In the genomic region with DNA sequence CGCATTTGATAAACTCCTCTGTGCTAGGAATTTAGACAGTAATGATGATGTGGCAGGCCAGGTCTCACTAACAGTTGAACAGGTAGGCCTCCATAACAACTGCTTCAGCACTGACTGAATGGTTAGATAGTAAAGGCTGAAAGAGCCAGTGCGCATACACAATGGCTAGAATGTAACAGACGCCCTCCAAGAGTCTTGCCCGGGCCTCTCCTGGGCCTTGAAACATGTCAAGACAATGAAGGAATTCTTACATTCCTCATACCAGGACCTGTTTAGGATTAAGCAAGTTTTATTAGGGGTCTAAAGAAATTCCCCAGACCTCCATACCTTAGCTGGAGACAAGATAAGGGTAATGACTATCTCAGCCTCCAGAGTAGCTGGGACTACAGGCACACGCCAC, we compare ENCODE assay signal across 15 cellular contexts.
"Had no signal": no experiment of that assay in that cellular context is flagged by ENCODE, and none has a peak within 500 bp of the region (broad histone marks: within the 10 kb centered on the region; RNA-seq: fewer than 3 reads in every experiment).

No MANE protein-coding gene starts in this region.

- H3K4me3 Mint-ChIP-seq: activated CD4-positive, alpha-beta T cell treated with anti-CD3 and anti-CD28 coated beads for 36 hours; central memory CD8-positive, alpha-beta T cell; nephron progenitor cell; stimulated activated naive CD8-positive, alpha-beta T cell treated with anti-CD3 and anti-CD28 coated beads, Interleukin-15, Interleukin-2, amounts not matched to agents 100 ng/mL and 50 ng/mL, for 24 hours had no signal

- DNase-seq: activated CD4-positive, alpha-beta T cell treated with anti-CD3 and anti-CD28 coated beads for 36 hours; activated T-cell treated with anti-CD3 and anti-CD28 coated beads for 4 hours; amniotic stem cell; body of pancreas; cortex of kidney; glutamatergic neuron; nephron progenitor cell; ovary; sigmoid colon; stimulated activated CD4-positive, alpha-beta T cell treated with anti-CD3 and anti-CD28 coated beads, Interleukin-2, amount 100 ng/mL, for 48 hours; T1000; testis had no signal

- H3K27me3 ChIP-seq: body of pancreas, ovary, sigmoid colon, testis had no signal

- H3K36me3 ChIP-seq: ovary, sigmoid colon had no signal

- H3K9me3 ChIP-seq: body of pancreas, ovary, sigmoid colon, testis had no signal

- H3K27ac Mint-ChIP-seq: stimulated activated naive CD8-positive, alpha-beta T cell treated with anti-CD3 and anti-CD28 coated beads, Interleukin-15, Interleukin-2, amounts not matched to agents 100 ng/mL and 50 ng/mL, for 24 hours had no signal

- H3K27me3 Mint-ChIP-seq: central memory CD8-positive, alpha-beta T cell; stimulated activated naive CD8-positive, alpha-beta T cell treated with anti-CD3 and anti-CD28 coated beads, Interleukin-15, Interleukin-2, amounts not matched to agents 100 ng/mL and 50 ng/mL, for 24 hours had no signal

- H3K9me3 Mint-ChIP-seq: activated naive CD4-positive, alpha-beta T cell treated with anti-CD3 and anti-CD28 coated beads, Interleukin-2, amount 50 U/mL, for 72 hours; central memory CD8-positive, alpha-beta T cell; nephron progenitor cell; stimulated activated naive CD8-positive, alpha-beta T cell treated with anti-CD3 and anti-CD28 coated beads, Interleukin-15, Interleukin-2, amounts not matched to agents 100 ng/mL and 50 ng/mL, for 24 hours had no signal

- H3K4me3 ChIP-seq: body of pancreas, ovary, sigmoid colon, testis had no signal

- H3K4me1 Mint-ChIP-seq: central memory CD8-positive, alpha-beta T cell had no signal

- ATAC-seq: activated CD4-positive, alpha-beta T cell treated with anti-CD3 and anti-CD28 coated beads for 36 hours; activated naive CD4-positive, alpha-beta T cell treated with anti-CD3 and anti-CD28 coated beads, Interleukin-2, amount 50 U/mL, for 72 hours; body of pancreas had no signal

- H3K4me1 ChIP-seq: body of pancreas, testis had no signal

- H3K36me3 Mint-ChIP-seq: activated naive CD4-positive, alpha-beta T cell treated with anti-CD3 and anti-CD28 coated beads, Interleukin-2, amount 50 U/mL, for 72 hours had no signal

- H3K27ac ChIP-seq: body of pancreas, ovary, sigmoid colon, testis had no signal
